In the genomic region with DNA sequence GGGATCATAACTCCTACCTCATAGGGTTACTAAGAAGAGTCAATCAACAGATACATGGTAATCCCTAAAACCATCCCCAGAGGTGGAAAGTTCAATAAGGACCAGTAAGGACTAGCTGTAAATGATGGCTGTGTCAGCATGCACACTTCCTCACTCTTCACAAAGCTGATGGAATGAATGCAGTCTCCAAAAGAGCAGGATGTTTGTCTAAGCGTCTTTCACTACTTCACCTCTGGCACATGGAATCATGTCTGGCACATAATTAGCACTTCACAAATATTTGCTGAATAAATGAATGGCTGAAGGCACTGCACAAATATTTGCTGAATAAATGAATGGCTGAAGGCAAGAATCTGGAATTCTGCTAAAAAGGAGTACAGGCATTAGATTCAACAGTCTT, we compare ENCODE assay signal across 22 cellular contexts.
DNase-seq lines count a peak whose midpoint lies in the region; ATAC-seq, FAIRE-seq and TF ChIP-seq lines count a peak whose summit lies in the region.
"Had no signal": no experiment of that assay in that cellular context is flagged by ENCODE, and none has a peak within 500 bp of the region (broad histone marks: within the 10 kb centered on the region; RNA-seq: fewer than 3 reads in every experiment).

No MANE protein-coding gene starts in this region.

- 30 to 35% methylated on average over 1 of the region's 1 CpG for WGBS in pancreas, 2 donors
- WGBS in lower leg skin, 2 donors, result 32 to 50% methylated on average over 1 of the region's 1 CpG

- no peaks in the 10 kb centered on the region for H3K27me3 Mint-ChIP-seq in astrocyte (ENCODE audit: low read depth, unreplicated experiment)
- peaks cover 0 to 3% (median 0%) of the 10 kb centered on the region in 3 donors for H3K27me3 Mint-ChIP-seq in CD14-positive monocyte (ENCODE audit: low read depth in 3 of 3)
- H3K27me3 Mint-ChIP-seq: activated CD8-positive, alpha-beta T cell treated with anti-CD3 and anti-CD28 coated beads for 36 hours; memory B cell; naive thymus-derived CD8-positive, alpha-beta T cell; stimulated activated naive CD8-positive, alpha-beta T cell treated with anti-CD3 and anti-CD28 coated beads, Interleukin-15, Interleukin-2, amounts not matched to agents 100 ng/mL and 50 ng/mL, for 24 hours had no signal

- peak; percentile 21 to 25 for DNase-seq in SHP77 (lab: John Stamatoyannopoulos, UW)
- no peak for DNase-seq in SHP77 treated with DMSO at 0.1 percent for 48 hours (lab: John Stamatoyannopoulos, UW)
- no peak for DNase-seq in GM19239 (ENCODE audit: insufficient read length, low spot score)
- no peak for DNase-seq in astrocyte (ENCODE audit: low read depth)
- no peak for DNase-seq in pancreas
- DNase-seq in lower leg skin (ENCODE audit: low spot score in 2 of 2), result no peak
- no peak for DNase-seq in CD14-positive monocyte (ENCODE audit: low spot score)
- DNase-seq in effector memory CD4-positive, alpha-beta T cell, result no peak
- DNase-seq: activated CD8-positive, alpha-beta T cell treated with anti-CD3 and anti-CD28 coated beads for 36 hours; HCEC 1CT; hippocampal formation; naive thymus-derived CD8-positive, alpha-beta T cell; NCI-H146; NCI-H345; posterior cingulate gyrus; Right ventricle myocardium superior had no signal

- no peak overlapping the region for H3K4me3 ChIP-seq in astrocyte (ENCODE audit: insufficient read depth, low read depth, low read length)
- H3K4me3 ChIP-seq in pancreas, result no peak overlapping the region
- no peak overlapping the region for H3K4me3 ChIP-seq in lower leg skin (ENCODE audit: low read depth, poor library complexity, severe bottlenecking)
- no peak overlapping the region for H3K4me3 ChIP-seq in effector memory CD4-positive, alpha-beta T cell (ENCODE audit: insufficient read depth, low read depth, low read length, poor library complexity, severe bottlenecking)
- H3K4me3 ChIP-seq: BLaER1, skin epidermis had no signal

- H3K4me1 Mint-ChIP-seq in astrocyte (ENCODE audit: low read depth, unreplicated experiment), result peaks cover 12% of the 10 kb centered on the region
- H3K4me1 Mint-ChIP-seq in CD14-positive monocyte, result no peaks in the 10 kb centered on the region

- peak in 3 of 4 donors; percentile 24 to 46 (median 37) for ATAC-seq in pancreas
- ATAC-seq: activated CD8-positive, alpha-beta T cell treated with anti-CD3 and anti-CD28 coated beads for 36 hours; naive thymus-derived CD8-positive, alpha-beta T cell had no signal

- H3K27ac Mint-ChIP-seq in astrocyte (ENCODE audit: unreplicated experiment), result no peak overlapping the region
- no peak overlapping the region for H3K27ac Mint-ChIP-seq in CD14-positive monocyte
- H3K27ac Mint-ChIP-seq: activated CD8-positive, alpha-beta T cell treated with anti-CD3 and anti-CD28 coated beads for 36 hours; activated T-helper 1 cell treated with anti-CD3 and anti-CD28 coated beads, Interleukin-12 subunit alpha, Interleukin-12 subunit beta, Interleukin-2, Interleukin-4 antibody, amounts not matched to agents 30 ng/mL and 10 ng/mL and 1 ng/mL, durations not matched to agents 14 hours and 24 hours and 36 hours; memory B cell; stimulated activated naive CD8-positive, alpha-beta T cell treated with anti-CD3 and anti-CD28 coated beads, Interleukin-15, Interleukin-2, amounts not matched to agents 100 ng/mL and 50 ng/mL, for 24 hours had no signal

- H3K9ac ChIP-seq in astrocyte (ENCODE audit: low read length), result no peak overlapping the region
- H3K9ac ChIP-seq: BLaER1 had no signal

- FAIRE-seq in GM19239 (lab: Jason Lieb, UNC) (peak; percentile 37), astrocyte (lab: Jason Lieb, UNC) (no peak), pancreas (lab: Jason Lieb, UNC) (no peak)
- FAIRE-seq: GM12892 had no signal

- H3K79me2 ChIP-seq in astrocyte (ENCODE audit: insufficient read depth, low read length), result no peaks in the 10 kb centered on the region

- H3K4me1 ChIP-seq in astrocyte (ENCODE audit: insufficient read depth, low read length), result peaks cover 34% of the 10 kb centered on the region
- H3K4me1 ChIP-seq in pancreas, result peaks cover 0 to 22% (median 6%) of the 10 kb centered on the region in 3 donors
- peaks cover 6% of the 10 kb centered on the region for H3K4me1 ChIP-seq in effector memory CD4-positive, alpha-beta T cell (ENCODE audit: control insufficient read depth, insufficient read depth, low read length, poor library complexity, severe bottlenecking)
- H3K4me1 ChIP-seq: BLaER1 had no signal

- H3K9me3 Mint-ChIP-seq in astrocyte (ENCODE audit: unreplicated experiment) (no peaks in the 10 kb centered on the region), CD14-positive monocyte (no peaks in the 10 kb centered on the region)
- H3K9me3 Mint-ChIP-seq: activated CD8-positive, alpha-beta T cell treated with anti-CD3 and anti-CD28 coated beads for 36 hours; activated T-helper 1 cell treated with anti-CD3 and anti-CD28 coated beads, Interleukin-12 subunit alpha, Interleukin-12 subunit beta, Interleukin-2, Interleukin-4 antibody, amounts not matched to agents 30 ng/mL and 10 ng/mL and 1 ng/mL, durations not matched to agents 14 hours and 24 hours and 36 hours; memory B cell; naive thymus-derived CD8-positive, alpha-beta T cell; stimulated activated naive CD8-positive, alpha-beta T cell treated with anti-CD3 and anti-CD28 coated beads, Interleukin-15, Interleukin-2, amounts not matched to agents 100 ng/mL and 50 ng/mL, for 24 hours had no signal

- H3K27me3 ChIP-seq in astrocyte (ENCODE audit: insufficient read depth, low read length) (no peaks in the 10 kb centered on the region), pancreas (no peaks in the 10 kb centered on the region)
- no peaks in the 10 kb centered on the region for H3K27me3 ChIP-seq in effector memory CD4-positive, alpha-beta T cell (replicated peaks; ENCODE audit: control insufficient read depth, insufficient read depth, low read length, poor library complexity, severe bottlenecking)
- H3K27me3 ChIP-seq: BLaER1 had no signal

- H3K36me3 Mint-ChIP-seq in astrocyte (ENCODE audit: low read depth, unreplicated experiment) (peaks cover 10% of the 10 kb centered on the region), CD14-positive monocyte (peaks cover 5 to 12% of the 10 kb centered on the region in 2 donors)

- no peak overlapping the region for H2AFZ ChIP-seq in astrocyte (ENCODE audit: low read depth, low read length)

- H3K36me3 ChIP-seq in astrocyte (ENCODE audit: insufficient read depth, low read length) (no peaks in the 10 kb centered on the region), pancreas (no peaks in the 10 kb centered on the region)
- no peaks in the 10 kb centered on the region for H3K36me3 ChIP-seq in effector memory CD4-positive, alpha-beta T cell (ENCODE audit: control insufficient read depth, insufficient read depth, low read length)

- intact Hi-C loops in pancreas (cut with DNase I) (no loop called here), lower leg skin (cut with DNase I; ENCODE audit: low total_unique reads) (no loop called here), CD14-positive monocyte (cut with micrococcal nuclease) (no loop called here)

- H3K9me3 ChIP-seq in astrocyte (ENCODE audit: insufficient read depth, low read depth, low read length) (no peaks in the 10 kb centered on the region), pancreas (no peaks in the 10 kb centered on the region)
- no peaks in the 10 kb centered on the region for H3K9me3 ChIP-seq in effector memory CD4-positive, alpha-beta T cell (ENCODE audit: control insufficient read depth, low read length)
- H3K9me3 ChIP-seq: BLaER1 had no signal

- no peak overlapping the region for H3K4me2 ChIP-seq in astrocyte (ENCODE audit: low read length)
- H3K4me2 ChIP-seq: BLaER1 had no signal

- H3K27ac ChIP-seq in astrocyte (ENCODE audit: low read depth, low read length) (no peak overlapping the region), pancreas (no peak overlapping the region)
- no peak overlapping the region for H3K27ac ChIP-seq in effector memory CD4-positive, alpha-beta T cell (ENCODE audit: insufficient read depth, low read length, poor library complexity, severe bottlenecking)
- H3K27ac ChIP-seq: BLaER1 had no signal

- TF ChIP-seq POLR2A in lower leg skin (IDR thresholded peaks at IDR 0.05), result no peak

- no peak for TF ChIP-seq CTCF in astrocyte (IDR thresholded peaks at IDR 0.05; ENCODE audit: insufficient read depth, low read depth, low read length)
- no peak for TF ChIP-seq CTCF in pancreas (IDR thresholded peaks at IDR 0.05)
- TF ChIP-seq CTCF in lower leg skin (IDR thresholded peaks at IDR 0.05), result no peak
- TF ChIP-seq CTCF in CD14-positive monocyte (IDR thresholded peaks at IDR 0.05), result no peak

- H4K20me1 ChIP-seq in astrocyte (ENCODE audit: insufficient read depth, low read length), result no peaks in the 10 kb centered on the region
- H4K20me1 ChIP-seq: BLaER1 had no signal

- H3K4me3 Mint-ChIP-seq in astrocyte (ENCODE audit: unreplicated experiment) (peak overlapping the region; percentile 34), CD14-positive monocyte (no peak overlapping the region)
- H3K4me3 Mint-ChIP-seq: activated CD8-positive, alpha-beta T cell treated with anti-CD3 and anti-CD28 coated beads for 36 hours; activated T-helper 1 cell treated with anti-CD3 and anti-CD28 coated beads, Interleukin-12 subunit alpha, Interleukin-12 subunit beta, Interleukin-2, Interleukin-4 antibody, amounts not matched to agents 30 ng/mL and 10 ng/mL and 1 ng/mL, durations not matched to agents 14 hours and 24 hours and 36 hours; memory B cell; naive thymus-derived CD8-positive, alpha-beta T cell; stimulated activated naive CD8-positive, alpha-beta T cell treated with anti-CD3 and anti-CD28 coated beads, Interleukin-15, Interleukin-2, amounts not matched to agents 100 ng/mL and 50 ng/mL, for 24 hours had no signal

Comparison
In these comparisons a context has a peak if more than half of its experiments do, and no peak if none do; other contexts are left out.
1. DNase-seq: peak in SHP77 (2 of 2); none in SHP77 treated with DMSO at 0.1 percent for 48 hours (single experiment), GM19239 (single experiment), astrocyte (single experiment), pancreas (0 of 6), lower leg skin (0 of 2), CD14-positive monocyte (single experiment) and effector memory CD4-positive, alpha-beta T cell (0 of 3).